In the genomic region with DNA sequence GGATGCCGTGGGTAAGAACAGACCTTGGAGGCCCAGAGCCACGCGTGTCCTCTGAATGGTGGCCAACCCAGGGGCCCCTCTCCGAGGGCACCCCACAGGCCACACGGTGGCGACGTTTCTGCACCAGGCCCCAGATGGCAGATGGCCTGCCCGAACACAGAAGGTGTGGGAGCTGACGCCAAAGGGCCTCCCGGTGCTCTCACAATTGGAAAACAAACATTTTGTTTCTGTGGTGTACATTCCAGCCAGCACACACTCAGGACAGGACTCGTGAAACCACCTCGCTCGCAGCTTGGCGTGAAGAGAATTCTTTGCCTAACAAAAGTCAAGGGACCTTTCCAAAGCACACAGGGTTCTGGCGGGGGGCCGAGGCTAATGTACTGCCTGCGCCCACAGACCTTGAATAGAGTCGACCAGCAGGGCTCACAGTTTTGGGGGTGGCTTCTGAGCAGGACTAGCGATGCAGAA, we compare ENCODE assay signal across 8 cellular contexts.
A peak's percentile ranks its signal among the peaks of the same experiment; 100 is the strongest.
DNase-seq lines count a peak whose midpoint lies in the region; ATAC-seq and TF ChIP-seq lines count a peak whose summit lies in the region.

No MANE protein-coding gene starts in this region.

- H3K36me3 ChIP-seq in BJ (ENCODE audit: control insufficient read depth, insufficient read depth, low read length) (no peaks in the 10 kb centered on the region), left ventricle myocardium inferior (peaks cover 5% of the 10 kb centered on the region), mucosa of descending colon (ENCODE audit: low read depth) (no peaks in the 10 kb centered on the region)

- H3K4me1 ChIP-seq in left ventricle myocardium inferior (peaks cover 82% of the 10 kb centered on the region), mucosa of descending colon (ENCODE audit: low read depth) (peaks cover 16% of the 10 kb centered on the region)

- intact Hi-C loops in activated naive CD4-positive, alpha-beta T cell treated with anti-CD3 and anti-CD28 coated beads for 36 hours (cut with micrococcal nuclease) = loop anchor here (1.0 kb wide), 2 partner anchors 109 to 195 kb away; no protein-coding TSS in a partner anchor
- intact Hi-C loops in left ventricle myocardium inferior (cut with micrococcal nuclease) = no loop called here
- intact Hi-C loops in mucosa of descending colon (cut with DNase I, micrococcal nuclease) = no loop called here

- peak overlapping the region; percentile 87 to 98 (median 94) for H3K27ac Mint-ChIP-seq in IgD-negative memory B cell
- no peak overlapping the region for H3K27ac Mint-ChIP-seq in activated naive CD4-positive, alpha-beta T cell treated with anti-CD3 and anti-CD28 coated beads for 36 hours

- DNase-seq in BJ (ENCODE audit: low read depth) (no peak), left ventricle myocardium inferior (peak; percentile 62), mucosa of descending colon (no peak), inferior parietal cortex (ENCODE audit: extremely low spot score) (no peak)
- peak; percentile 52 for DNase-seq in activated naive CD4-positive, alpha-beta T cell treated with anti-CD3 and anti-CD28 coated beads for 36 hours
- peak; percentile 37 to 44 for DNase-seq in stimulated activated CD4-positive, alpha-beta T cell treated with anti-CD3 and anti-CD28 coated beads, Interleukin-4, amount 100 ng/mL, for 4 hours

- peak overlapping the region; percentile 66 for H3K27ac ChIP-seq in left ventricle myocardium inferior (replicated peaks)

- H3K4me3 Mint-ChIP-seq in IgD-negative memory B cell = peak overlapping the region in 2 of 4 donors; percentile 45 to 72
- H3K4me3 Mint-ChIP-seq in activated naive CD4-positive, alpha-beta T cell treated with anti-CD3 and anti-CD28 coated beads for 36 hours = no peak overlapping the region

- POLR2A ChIA-PET in BJ (lab: Charles Lee) = no interaction called here

- ATAC-seq in mucosa of descending colon = no peak
- no peak for ATAC-seq in HG03469 (IDR thresholded peaks at IDR 0.05; ENCODE audit: unreplicated experiment)

- CTCF ChIA-PET in BJ (lab: Yijun Ruan, JAX) = interaction anchor here (1.5 kb wide), 1 partner anchor 109 kb away, joined by 3 read pairs; no protein-coding TSS in a partner anchor
- CTCF ChIA-PET in activated naive CD4-positive, alpha-beta T cell treated with anti-CD3 and anti-CD28 coated beads for 36 hours (lab: Charles Lee) = interaction anchor here (1.0 to 1.7 kb wide), 7 partner anchors 13 to 114 kb away, joined by 3 to 10 read pairs (median 3); no protein-coding TSS in a partner anchor

- H3K27me3 ChIP-seq in BJ (ENCODE audit: control insufficient read depth, insufficient read depth, low read length) = no peaks in the 10 kb centered on the region
- H3K27me3 ChIP-seq in left ventricle myocardium inferior (ENCODE audit: low read depth) = no peaks in the 10 kb centered on the region

- H3K9me3 Mint-ChIP-seq in IgD-negative memory B cell = peaks cover 0 to 2% (median 0%) of the 10 kb centered on the region in 3 donors
- H3K9me3 Mint-ChIP-seq in activated naive CD4-positive, alpha-beta T cell treated with anti-CD3 and anti-CD28 coated beads for 36 hours = peaks cover 10% of the 10 kb centered on the region

- peak; percentile 38; the same call in 1 of the 2 replicates for TF ChIP-seq CTCF in BJ (IDR thresholded peaks at IDR 0.05; ENCODE audit: insufficient read depth, low read depth, low read length)
- TF ChIP-seq CTCF in left ventricle myocardium inferior (IDR thresholded peaks at IDR 0.05; ENCODE audit: borderline replicate concordance) = peak; percentile 72
- no peak for TF ChIP-seq CTCF in mucosa of descending colon (IDR thresholded peaks at IDR 0.05)

- peaks cover 44 to 54% (median 52%) of the 10 kb centered on the region in 3 donors for H3K4me1 Mint-ChIP-seq in IgD-negative memory B cell
- H3K4me1 Mint-ChIP-seq in activated naive CD4-positive, alpha-beta T cell treated with anti-CD3 and anti-CD28 coated beads for 36 hours (ENCODE audit: low read depth) = peaks cover 32% of the 10 kb centered on the region

- H3K9me3 ChIP-seq in left ventricle myocardium inferior (replicated peaks) (peaks cover 5% of the 10 kb centered on the region), mucosa of descending colon (no peaks in the 10 kb centered on the region)

- H3K27me3 Mint-ChIP-seq in IgD-negative memory B cell = no peaks in the 10 kb centered on the region
- H3K27me3 Mint-ChIP-seq in activated naive CD4-positive, alpha-beta T cell treated with anti-CD3 and anti-CD28 coated beads for 36 hours (ENCODE audit: low read depth) = no peaks in the 10 kb centered on the region

- no peak overlapping the region for H3K4me3 ChIP-seq in BJ (ENCODE audit: low read depth, low read length)
- H3K4me3 ChIP-seq in left ventricle myocardium inferior = no peak overlapping the region
- H3K4me3 ChIP-seq in mucosa of descending colon = no peak overlapping the region

- H3K36me3 Mint-ChIP-seq in IgD-negative memory B cell = peaks cover 7% of the 10 kb centered on the region
- peaks cover 9% of the 10 kb centered on the region for H3K36me3 Mint-ChIP-seq in activated naive CD4-positive, alpha-beta T cell treated with anti-CD3 and anti-CD28 coated beads for 36 hours (ENCODE audit: low read depth)

Comparison
In these comparisons a context has a peak if more than half of its experiments do, and no peak if none do; other contexts are left out.
1. DNase-seq: peak in activated naive CD4-positive, alpha-beta T cell treated with anti-CD3 and anti-CD28 coated beads for 36 hours (single experiment), left ventricle myocardium inferior (single experiment) and stimulated activated CD4-positive, alpha-beta T cell treated with anti-CD3 and anti-CD28 coated beads, Interleukin-4, amount 100 ng/mL, for 4 hours (2 of 2); none in BJ (single experiment), mucosa of descending colon (0 of 3) and inferior parietal cortex (single experiment).